ENCODE assay signal across 14 cellular contexts in genomic region chr7:148623586-148624282, GRCh38. TPM values are rescaled to one million over a fixed set of nuclear protein-coding genes. Genes with fewer than 3 reads are reported as not detected.
A peak's percentile ranks its signal among the peaks of the same experiment; 100 is the strongest.
DNase-seq lines count a peak whose midpoint lies in the region; ATAC-seq and TF ChIP-seq lines count a peak whose summit lies in the region.
"Had no signal": no experiment of that assay in that cellular context is flagged by ENCODE, and none has a peak within 500 bp of the region (broad histone marks: within the 10 kb centered on the region; RNA-seq: fewer than 3 reads in every experiment).

No MANE protein-coding gene starts in this region.

- peak overlapping the region; percentile 80; the same call in 1 of the 2 replicates for H3K27ac Mint-ChIP-seq in WTC11
- H3K27ac Mint-ChIP-seq: CD4-positive, alpha-beta memory T cell; memory B cell had no signal

- peak; percentile 82 for DNase-seq in AG10803 (ENCODE audit: low read depth)
- peak; percentile 27 for DNase-seq in HK-2 (ENCODE audit: unreplicated experiment)
- DNase-seq in WTC11 (ENCODE audit: low spot score): no peak
- peak; percentile 10 for DNase-seq in kidney epithelial cell (ENCODE audit: low read depth)
- no peak for DNase-seq in PC-9
- no peak for DNase-seq in activated gamma-delta T cell treated with Interleukin-2 at 50 U/mL for 16 hours
- no peak for DNase-seq in pons (ENCODE audit: low spot score)
- DNase-seq in stimulated activated naive CD8-positive, alpha-beta T cell treated with anti-CD3 and anti-CD28 coated beads, Interleukin-15, Interleukin-2, amounts not matched to agents 100 U/mL and 50 U/mL, for 24 hours: no peak
- DNase-seq: CD4-positive, alpha-beta memory T cell; foreskin keratinocyte; NCI-H1048 had no signal

- no peaks in the 10 kb centered on the region for H3K9me3 ChIP-seq in PC-9 (ENCODE audit: insufficient read depth, low read depth)

- CTCF ChIA-PET in WTC11 (lab: Charles Lee) (interaction anchor here (2.0 kb wide), 1 partner anchor 12 kb away, joined by 9 read pairs; no protein-coding TSS in a partner anchor), PC-9 (lab: Charles Lee) (interaction anchor here (0.7 kb wide), 2 partner anchors 75 to 1698 kb away, joined by 4 to 6 read pairs; partner anchors contain the start of gene CUL1)

- BruUV-seq in PC-9 (replicated peaks; lab: Mats Ljungman, UMichigan): no TSS peak

- H3K79me2 ChIP-seq in PC-9 (ENCODE audit: low read depth): no peaks in the 10 kb centered on the region

- no peaks in the 10 kb centered on the region for H3K36me3 ChIP-seq in kidney epithelial cell (ENCODE audit: control insufficient read depth, insufficient read depth, low read length)
- H3K36me3 ChIP-seq in PC-9 (ENCODE audit: low read depth): no peaks in the 10 kb centered on the region

- H3F3A ChIP-seq in PC-9 (ENCODE audit: insufficient read depth, low read depth): no peaks in the 10 kb centered on the region

- ATAC-seq in WTC11: no peak
- no peak for ATAC-seq in stimulated activated naive CD8-positive, alpha-beta T cell treated with anti-CD3 and anti-CD28 coated beads, Interleukin-15, Interleukin-2, amounts not matched to agents 100 U/mL and 50 U/mL, for 24 hours
- ATAC-seq: foreskin keratinocyte, GM12878, Right ventricle myocardium inferior had no signal

- 0 out of 2 replicates have a peak, but pooled peaks cover 3% of the 10 kb centered on the region for H3K36me3 Mint-ChIP-seq in WTC11
- H3K36me3 Mint-ChIP-seq: CD4-positive, alpha-beta memory T cell; memory B cell had no signal

- H3K4me3 Mint-ChIP-seq in WTC11: no peak overlapping the region
- H3K4me3 Mint-ChIP-seq: CD4-positive, alpha-beta memory T cell; memory B cell had no signal

- no peak overlapping the region for H3K27ac ChIP-seq in PC-9
- H3K27ac ChIP-seq: foreskin keratinocyte had no signal

- no peak for TF ChIP-seq CTCF in AG10803 (conservative IDR thresholded peaks at IDR 0.05; ENCODE audit: low read length)
- no peak for TF ChIP-seq CTCF in WTC11 (IDR thresholded peaks at IDR 0.05)
- TF ChIP-seq CTCF in kidney epithelial cell (IDR thresholded peaks at IDR 0.05; ENCODE audit: insufficient read depth, low read length, poor library complexity, severe bottlenecking): no peak
- no peak for TF ChIP-seq CTCF in PC-9 (conservative IDR thresholded peaks at IDR 0.05)

- H3K4me1 ChIP-seq in PC-9 (replicated peaks; ENCODE audit: insufficient read depth): peaks cover 11% of the 10 kb centered on the region
- H3K4me1 ChIP-seq: foreskin keratinocyte had no signal

- H3K9me3 Mint-ChIP-seq in WTC11: peaks cover 2% of the 10 kb centered on the region
- H3K9me3 Mint-ChIP-seq: memory B cell had no signal

- H3K9me2 ChIP-seq in PC-9 (ENCODE audit: insufficient read depth): no peaks in the 10 kb centered on the region

- peaks cover 40% of the 10 kb centered on the region for H3K4me1 Mint-ChIP-seq in WTC11

- H3K27me3 Mint-ChIP-seq in WTC11 (ENCODE audit: low read depth): no peaks in the 10 kb centered on the region; the same call in 1 of the 2 replicates

- no peak overlapping the region for H2AFZ ChIP-seq in PC-9

- H3K4me3 ChIP-seq in AG10803 (ENCODE audit: low read length) (no peak overlapping the region), kidney epithelial cell (ENCODE audit: low read depth, low read length) (no peak overlapping the region), PC-9 (no peak overlapping the region)
- H3K4me3 ChIP-seq: GM12878 had no signal

- H3K4me2 ChIP-seq in PC-9: no peak overlapping the region

- intact Hi-C loops in PC-9 (cut with micrococcal nuclease; ENCODE audit: unreplicated experiment): no loop called here

- no peaks in the 10 kb centered on the region for H4K20me1 ChIP-seq in PC-9 (ENCODE audit: insufficient read depth)

- H3K27me3 ChIP-seq in kidney epithelial cell (ENCODE audit: control insufficient read depth, insufficient read depth, low read length) (no peaks in the 10 kb centered on the region), PC-9 (ENCODE audit: insufficient read depth, low read depth) (no peaks in the 10 kb centered on the region)

- POLR2A ChIA-PET in WTC11 (lab: Charles Lee) (interaction anchor here (0.6 to 1.2 kb wide), 3 partner anchors 9 to 565 kb away, joined by 3 to 5 read pairs (median 3); no protein-coding TSS in a partner anchor), PC-9 (lab: Charles Lee; ENCODE audit: unreplicated experiment) (no interaction called here)

TF ChIP-seq in WTC11, 78 proteins besides CTCF, POLR2A, EP300 and RAD21 (continues in another document):
- TF ChIP-seq NFATC4 (CRISPR knock-in tag; IDR thresholded peaks at IDR 0.05) (no peak), ZNF121 (CRISPR knock-in tag; IDR thresholded peaks at IDR 0.05) (no peak), E2F4 (CRISPR knock-in tag; IDR thresholded peaks at IDR 0.05; ENCODE audit: borderline replicate concordance, low read depth) (no peak), ATF6 (CRISPR knock-in tag; IDR thresholded peaks at IDR 0.05) (no peak), ZNF232 (CRISPR knock-in tag; IDR thresholded peaks at IDR 0.05) (no peak), HMGA2 (CRISPR knock-in tag; IDR thresholded peaks at IDR 0.05) (no peak), ZNF425 (CRISPR knock-in tag; conservative IDR thresholded peaks at IDR 0.05) (no peak), ZNF423 (CRISPR knock-in tag; IDR thresholded peaks at IDR 0.05) (no peak), STAT6 (CRISPR knock-in tag; conservative IDR thresholded peaks at IDR 0.05; ENCODE audit: low read depth) (no peak), TP53 (CRISPR knock-in tag; IDR thresholded peaks at IDR 0.05) (no peak), MAX (CRISPR knock-in tag; IDR thresholded peaks at IDR 0.05) (no peak)

RNA-seq across cellular contexts. Expression of gene C7orf33, which starts 33.2 kb away (rescaled TPM):
- total RNA-seq in WTC11 (2021): not detected in 3 replicates
- not detected in 2 replicates for total RNA-seq in kidney epithelial cell
- total RNA-seq in PC-9 (2021): not detected in 2 replicates
- total RNA-seq: CD4-positive, alpha-beta memory T cell; foreskin keratinocyte; GM12878; Right ventricle myocardium inferior had no signal

Comparison
In these comparisons a context has a peak if more than half of its experiments do, and no peak if none do; other contexts are left out.
1. DNase-seq: peak in AG10803 (single experiment), HK-2 (single experiment) and kidney epithelial cell (single experiment); none in WTC11 (single experiment), PC-9 (0 of 2), activated gamma-delta T cell treated with Interleukin-2 at 50 U/mL for 16 hours (single experiment), pons (single experiment) and stimulated activated naive CD8-positive, alpha-beta T cell treated with anti-CD3 and anti-CD28 coated beads, Interleukin-15, Interleukin-2, amounts not matched to agents 100 U/mL and 50 U/mL, for 24 hours (single experiment).